Comparison of ENCODE assay signal across 8 cellular contexts in the genomic region with DNA sequence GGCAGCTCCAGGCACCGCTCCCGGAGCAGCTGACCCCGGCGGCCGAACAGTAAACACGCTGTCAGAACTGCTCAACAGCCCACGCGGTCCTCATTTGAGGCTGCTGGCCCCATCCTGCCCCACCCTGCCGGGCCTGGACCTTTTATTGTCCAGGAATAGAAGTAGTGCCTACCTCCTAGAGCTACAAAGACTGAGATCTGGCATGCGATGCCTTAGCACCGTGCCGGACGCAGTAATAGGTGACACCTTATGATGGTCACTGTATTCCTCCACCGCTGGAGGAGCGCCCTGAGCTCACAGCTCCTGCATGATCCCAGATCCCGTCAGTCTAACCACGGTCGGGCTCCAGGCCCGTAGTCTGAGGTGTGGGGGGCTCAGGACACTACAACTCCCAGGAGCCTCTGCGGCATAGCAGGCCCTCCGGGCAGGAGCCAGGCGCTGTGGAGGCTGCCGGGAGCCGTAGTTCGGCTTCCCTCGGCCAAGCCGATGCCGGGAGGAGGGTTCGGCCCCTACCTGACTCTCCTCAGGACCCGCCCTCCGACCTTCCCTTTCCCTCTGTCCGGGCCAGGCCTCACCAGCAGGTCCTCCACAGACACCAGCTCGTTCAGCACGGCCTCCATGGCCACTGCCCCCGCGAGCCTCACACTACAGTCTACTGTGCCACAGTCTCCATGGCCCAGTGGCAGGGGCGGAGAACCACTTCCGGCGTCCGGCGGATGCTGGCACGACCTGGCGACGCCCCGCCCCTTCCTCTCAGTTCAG. TPM values are rescaled to one million over a fixed set of nuclear protein-coding genes. Genes with fewer than 3 reads are reported as not detected.
DNase-seq lines count a peak whose midpoint lies in the region; TF ChIP-seq lines count a peak whose summit lies in the region.

A gene (minus strand): TSS at position 697 of the 762 bp plus-strand sequence. CDS start 77 bp downstream, at position 620.

- no peaks in the 10 kb centered on the region for H3K27me3 Mint-ChIP-seq in activated T-helper 2 cell treated with anti-CD3 and anti-CD28 coated beads, Interferon-gamma antibody, Interleukin-2, Interleukin-4, amounts not matched to agents 10 μg/mL and 5 μg/mL and 100 μg/mL, durations not matched to agents 14 hours and 24 hours and 36 hours (ENCODE audit: low read depth)
- H3K27me3 Mint-ChIP-seq in nephron (ENCODE audit: low read depth), result peaks cover 3% of the 10 kb centered on the region
- no peaks in the 10 kb centered on the region for H3K27me3 Mint-ChIP-seq in stimulated activated naive CD8-positive, alpha-beta T cell treated with anti-CD3 and anti-CD28 coated beads, Interleukin-15, Interleukin-2, amounts not matched to agents 100 ng/mL and 50 ng/mL, for 24 hours

- peaks cover 36% of the 10 kb centered on the region for H3K36me3 Mint-ChIP-seq in activated T-helper 2 cell treated with anti-CD3 and anti-CD28 coated beads, Interferon-gamma antibody, Interleukin-2, Interleukin-4, amounts not matched to agents 10 μg/mL and 5 μg/mL and 100 μg/mL, durations not matched to agents 14 hours and 24 hours and 36 hours (ENCODE audit: low read depth)
- H3K36me3 Mint-ChIP-seq in nephron (ENCODE audit: low read depth), result peaks cover 14% of the 10 kb centered on the region
- peaks cover 32% of the 10 kb centered on the region for H3K36me3 Mint-ChIP-seq in stimulated activated naive CD8-positive, alpha-beta T cell treated with anti-CD3 and anti-CD28 coated beads, Interleukin-15, Interleukin-2, amounts not matched to agents 100 ng/mL and 50 ng/mL, for 24 hours (ENCODE audit: low read depth)

- H3K4me3 ChIP-seq in LNCaP clone FGC (ENCODE audit: low read depth, low read length), result peak within 1 kb of the TSS; percentile 98

- no peaks in the 10 kb centered on the region for H3K9me3 Mint-ChIP-seq in activated T-helper 2 cell treated with anti-CD3 and anti-CD28 coated beads, Interferon-gamma antibody, Interleukin-2, Interleukin-4, amounts not matched to agents 10 μg/mL and 5 μg/mL and 100 μg/mL, durations not matched to agents 14 hours and 24 hours and 36 hours
- H3K9me3 Mint-ChIP-seq in nephron, result no peaks in the 10 kb centered on the region
- no peaks in the 10 kb centered on the region for H3K9me3 Mint-ChIP-seq in stimulated activated naive CD8-positive, alpha-beta T cell treated with anti-CD3 and anti-CD28 coated beads, Interleukin-15, Interleukin-2, amounts not matched to agents 100 ng/mL and 50 ng/mL, for 24 hours

- peaks cover 18% of the 10 kb centered on the region for H3K4me1 Mint-ChIP-seq in activated T-helper 2 cell treated with anti-CD3 and anti-CD28 coated beads, Interferon-gamma antibody, Interleukin-2, Interleukin-4, amounts not matched to agents 10 μg/mL and 5 μg/mL and 100 μg/mL, durations not matched to agents 14 hours and 24 hours and 36 hours (ENCODE audit: low read depth)
- H3K4me1 Mint-ChIP-seq in nephron, result peaks cover 16% of the 10 kb centered on the region
- peaks cover 43% of the 10 kb centered on the region for H3K4me1 Mint-ChIP-seq in stimulated activated naive CD8-positive, alpha-beta T cell treated with anti-CD3 and anti-CD28 coated beads, Interleukin-15, Interleukin-2, amounts not matched to agents 100 ng/mL and 50 ng/mL, for 24 hours (ENCODE audit: low read depth)

- DNase-seq in ELF-1 (ENCODE audit: low read depth, low spot score), result peak; percentile 98
- DNase-seq in GOT3 (lab: John Stamatoyannopoulos, UW), result peak; percentile 84
- peak; percentile 66 for DNase-seq in LNCaP clone FGC (ENCODE audit: low read depth)
- DNase-seq in RWPE1 (ENCODE audit: low spot score), result peak; percentile 85
- DNase-seq in activated T-helper 2 cell treated with anti-CD3 and anti-CD28 coated beads, Interferon-gamma antibody, Interleukin-2, Interleukin-4, amounts not matched to agents 10 μg/mL and 5 μg/mL and 100 μg/mL, durations not matched to agents 14 hours and 24 hours and 36 hours (ENCODE audit: low spot score), result peak; percentile 91
- DNase-seq in fibroblast of peridontal ligament (ENCODE audit: extremely low read depth), result peak; percentile 79

- H3K4me3 Mint-ChIP-seq in activated T-helper 2 cell treated with anti-CD3 and anti-CD28 coated beads, Interferon-gamma antibody, Interleukin-2, Interleukin-4, amounts not matched to agents 10 μg/mL and 5 μg/mL and 100 μg/mL, durations not matched to agents 14 hours and 24 hours and 36 hours (ENCODE audit: low read depth), result peak within 1 kb of the TSS; percentile 92
- peak within 1 kb of the TSS; percentile 97 to 99 (median 97) for H3K4me3 Mint-ChIP-seq in nephron
- peak within 1 kb of the TSS; percentile 99 for H3K4me3 Mint-ChIP-seq in stimulated activated naive CD8-positive, alpha-beta T cell treated with anti-CD3 and anti-CD28 coated beads, Interleukin-15, Interleukin-2, amounts not matched to agents 100 ng/mL and 50 ng/mL, for 24 hours

- CTCF ChIA-PET in RWPE1 (lab: Yijun Ruan, JAX), result interaction anchor here (0.5 to 3.0 kb wide), 17 partner anchors 9 to 350 kb away, joined by 3 to 20 read pairs (median 4); a partner anchor contains a TSS

- peak; percentile 93 for TF ChIP-seq CTCF in LNCaP clone FGC (IDR thresholded peaks at IDR 0.05; ENCODE audit: control insufficient read depth, extremely low read depth, insufficient read depth)
- TF ChIP-seq CTCF in RWPE1 (conservative IDR thresholded peaks at IDR 0.05; ENCODE audit: low read depth), result peak; percentile 21
- peak in 2 of 3 experiments; percentile 42 to 97 for TF ChIP-seq CTCF in nephron (IDR thresholded peaks at IDR 0.05; ENCODE audit: unreplicated experiment in 3 of 3)

- H3K27ac ChIP-seq in RWPE1, result peak within 1 kb of the TSS; percentile 90

- intact Hi-C loops in activated T-helper 2 cell treated with anti-CD3 and anti-CD28 coated beads, Interferon-gamma antibody, Interleukin-2, Interleukin-4, amounts not matched to agents 10 μg/mL and 5 μg/mL and 100 μg/mL, durations not matched to agents 14 hours and 24 hours and 36 hours (cut with micrococcal nuclease), result loop anchor here (1.0 to 10.0 kb wide), 6 partner anchors 8 to 1772 kb away; a partner anchor contains a TSS

- POLR2A ChIA-PET in RWPE1 (lab: Yijun Ruan, JAX; ENCODE audit: low non-redundant PET), result interaction anchor here (0.9 to 1.0 kb wide), 2 partner anchors 27 to 355 kb away, joined by 3 to 6 read pairs; a partner anchor contains a TSS

- peak within 1 kb of the TSS; percentile 94 for H3K27ac Mint-ChIP-seq in activated T-helper 2 cell treated with anti-CD3 and anti-CD28 coated beads, Interferon-gamma antibody, Interleukin-2, Interleukin-4, amounts not matched to agents 10 μg/mL and 5 μg/mL and 100 μg/mL, durations not matched to agents 14 hours and 24 hours and 36 hours
- H3K27ac Mint-ChIP-seq in nephron, result peak within 1 kb of the TSS; percentile 91 to 96 (median 93)
- H3K27ac Mint-ChIP-seq in stimulated activated naive CD8-positive, alpha-beta T cell treated with anti-CD3 and anti-CD28 coated beads, Interleukin-15, Interleukin-2, amounts not matched to agents 100 ng/mL and 50 ng/mL, for 24 hours, result peak within 1 kb of the TSS; percentile 98

RNA-seq across cellular contexts. Expression of the gene that starts here (rescaled TPM):
- total RNA-seq in activated T-helper 2 cell treated with anti-CD3 and anti-CD28 coated beads, Interferon-gamma antibody, Interleukin-2, Interleukin-4, amounts not matched to agents 10 μg/mL and 5 μg/mL and 100 μg/mL, durations not matched to agents 14 hours and 24 hours and 36 hours, result 121 and 132 TPM in 2 replicates

Comparison
In these comparisons a context has a peak if more than half of its experiments do, and no peak if none do; other contexts are left out.
1. Peak in every context shown above with its lines: DNase-seq, H3K4me3 ChIP-seq and H3K27ac ChIP-seq.
2. CTCF ChIP-seq: peak in every context shown above with its lines; median percentile 93 in LNCaP clone FGC; 70 in nephron; 21 in RWPE1.